14 cellular contexts compared by ENCODE assay signal in genomic region chr1:205689479-205689878, GRCh38. TPM values are rescaled to one million over a fixed set of nuclear protein-coding genes. Genes with fewer than 3 reads are reported as not detected.
DNase-seq lines count a peak whose midpoint lies in the region; ATAC-seq and TF ChIP-seq lines count a peak whose summit lies in the region.
"Had no signal": no experiment of that assay in that cellular context is flagged by ENCODE, and none has a peak within 500 bp of the region (broad histone marks: within the 10 kb centered on the region; RNA-seq: fewer than 3 reads in every experiment).

No MANE protein-coding gene starts in this region.

- H4K91ac ChIP-seq in neuronal stem cell (ENCODE audit: low read depth, low read length, poor library complexity) = no peak overlapping the region

- no peak for DNase-seq in GM23338 (ENCODE audit: low spot score)
- DNase-seq in SJCRH30 = peak; percentile 58 to 73
- DNase-seq in endodermal cell = peak; percentile 70
- DNase-seq in neuronal stem cell (ENCODE audit: low spot score) = peak; percentile 53
- no peak for DNase-seq in activated CD4-positive, alpha-beta T cell treated with anti-CD3 and anti-CD28 coated beads for 4 hours
- no peak for DNase-seq in A172 (ENCODE audit: low spot score)
- no peak for DNase-seq in foreskin fibroblast
- DNase-seq: ACHN, DMS53, IMR-90, NCI-H1105, NCI-H1694 treated with DMSO at 0.1 percent for 48 hours, NCI-H526 treated with DMSO at 0.1 percent for 48 hours had no signal

- no peak overlapping the region for H3K4me3 Mint-ChIP-seq in GM23338
- H3K4me3 Mint-ChIP-seq in endodermal cell = no peak overlapping the region

- H3K27ac ChIP-seq in GM23338 (ENCODE audit: low read depth) (no peak overlapping the region), SJCRH30 (no peak overlapping the region), endodermal cell (ENCODE audit: low read depth, low read length) (peak overlapping the region; percentile 64), neuronal stem cell (replicated peaks; ENCODE audit: low read length) (peak overlapping the region; percentile 20)
- H3K27ac ChIP-seq: RWPE1 had no signal

- WGBS in endodermal cell (ENCODE audit: insufficient coverage in 1 of 2, insufficient read length in 1 of 2), 2 experiments = 65 to 77% methylated on average over 4 to 5 of the region's 5 CpGs
- WGBS in neuronal stem cell (ENCODE audit: extremely low coverage in 2 of 2, insufficient read length in 2 of 2, insufficient replicate concordance in 1 of 2), 2 donors = no CpG with 5 or more reads among the region's 5 CpGs

- no peak overlapping the region for H2BK120ac ChIP-seq in neuronal stem cell (ENCODE audit: low read depth, low read length)

- H3K4me2 ChIP-seq in GM23338 (no peak overlapping the region), neuronal stem cell (ENCODE audit: insufficient read depth, low read length, poor library complexity, severe bottlenecking) (no peak overlapping the region)

- H2BK5ac ChIP-seq in neuronal stem cell (ENCODE audit: low read length) = no peak overlapping the region

- no peaks in the 10 kb centered on the region for H3K36me3 Mint-ChIP-seq in GM23338 (ENCODE audit: low read depth)
- no peaks in the 10 kb centered on the region for H3K36me3 Mint-ChIP-seq in endodermal cell (ENCODE audit: low read depth)

- no peak overlapping the region for H3K14ac ChIP-seq in neuronal stem cell (ENCODE audit: low read length)

- peak; percentile 81 for ATAC-seq in GM23338

- no peak overlapping the region for H2AK5ac ChIP-seq in neuronal stem cell (ENCODE audit: low read depth, low read length)

- H3K27me3 Mint-ChIP-seq in GM23338 (ENCODE audit: insufficient read depth, low read depth, poor library complexity) (peaks cover 16% of the 10 kb centered on the region), endodermal cell (ENCODE audit: insufficient read depth) (no peaks in the 10 kb centered on the region)

- H3K23ac ChIP-seq in neuronal stem cell (ENCODE audit: low read depth, low read length, poor library complexity) = no peak overlapping the region

- H3K4me3 ChIP-seq in GM23338 (no peak overlapping the region), SJCRH30 (no peak overlapping the region), endodermal cell (ENCODE audit: low read length) (no peak overlapping the region), neuronal stem cell (ENCODE audit: low read length in 2 of 2) (no peak overlapping the region), foreskin fibroblast (ENCODE audit: low read depth in 1 of 2, low read length in 2 of 2) (no peak overlapping the region)

- no peak overlapping the region for H4K8ac ChIP-seq in neuronal stem cell (ENCODE audit: low read depth, low read length)

- H3K4ac ChIP-seq in neuronal stem cell (ENCODE audit: low read length) = no peak overlapping the region

- H3K27me3 ChIP-seq in GM23338 (ENCODE audit: insufficient read depth) (no peaks in the 10 kb centered on the region), SJCRH30 (no peaks in the 10 kb centered on the region), endodermal cell (ENCODE audit: control insufficient read depth, insufficient read depth, low read length, poor library complexity, severe bottlenecking) (no peaks in the 10 kb centered on the region), neuronal stem cell (ENCODE audit: control insufficient read depth in 3 of 3, insufficient read depth in 3 of 3, low read depth in 1 of 3, low read length in 3 of 3) (peaks cover 0 to 12% (median 0%) of the 10 kb centered on the region in 3 experiments)

- no peak overlapping the region for H3K27ac Mint-ChIP-seq in GM23338
- peak overlapping the region; percentile 52 for H3K27ac Mint-ChIP-seq in endodermal cell

- no peaks in the 10 kb centered on the region; the same call in 1 of the 2 replicates for H3K9me2 ChIP-seq in GM23338 (ENCODE audit: insufficient read depth)

- H3K4me1 ChIP-seq in GM23338 (ENCODE audit: insufficient read depth) (peaks cover 16% of the 10 kb centered on the region), SJCRH30 (peaks cover 28% of the 10 kb centered on the region), endodermal cell (ENCODE audit: control insufficient read depth, insufficient read depth, low read length) (peaks cover 11% of the 10 kb centered on the region), neuronal stem cell (ENCODE audit: control insufficient read depth in 2 of 2, insufficient read depth in 1 of 2, low read depth in 1 of 2, low read length in 2 of 2) (peaks cover 24% of the 10 kb centered on the region in 2 donors)

- no peaks in the 10 kb centered on the region for H3K79me1 ChIP-seq in neuronal stem cell (ENCODE audit: low read depth, low read length)

- H3K79me2 ChIP-seq in GM23338 (replicated peaks; ENCODE audit: insufficient read depth) = no peaks in the 10 kb centered on the region

- no peak overlapping the region for H2BK15ac ChIP-seq in neuronal stem cell (ENCODE audit: low read length)

- no peaks in the 10 kb centered on the region; the same call in 2 of the 3 replicates for H3K9me3 Mint-ChIP-seq in GM23338
- H3K9me3 Mint-ChIP-seq in endodermal cell = no peaks in the 10 kb centered on the region

- H3K36me3 ChIP-seq in GM23338 (ENCODE audit: insufficient read depth) (no peaks in the 10 kb centered on the region), SJCRH30 (no peaks in the 10 kb centered on the region), endodermal cell (ENCODE audit: control insufficient read depth, insufficient read depth, low read length) (no peaks in the 10 kb centered on the region), neuronal stem cell (replicated peaks in 1 of 2; ENCODE audit: control insufficient read depth in 2 of 2, insufficient read depth in 2 of 2, low read length in 2 of 2) (no peaks in the 10 kb centered on the region)

- H2AFZ ChIP-seq in GM23338 = no peak overlapping the region
- H2AFZ ChIP-seq in neuronal stem cell (ENCODE audit: low read length) = no peak overlapping the region

- H3K18ac ChIP-seq in neuronal stem cell (ENCODE audit: low read length) = no peak overlapping the region

- H3K9me3 ChIP-seq in SJCRH30 (replicated peaks) = no peaks in the 10 kb centered on the region
- no peaks in the 10 kb centered on the region for H3K9me3 ChIP-seq in endodermal cell (ENCODE audit: control insufficient read depth, low read length)
- H3K9me3 ChIP-seq in neuronal stem cell (replicated peaks in 1 of 2; ENCODE audit: control insufficient read depth in 2 of 2, insufficient read depth in 1 of 2, low read depth in 1 of 2, low read length in 2 of 2) = no peaks in the 10 kb centered on the region

- no peak overlapping the region for H3K9ac ChIP-seq in endodermal cell (ENCODE audit: extremely low read depth, low read length, poor library complexity, severe bottlenecking)
- no peak overlapping the region for H3K9ac ChIP-seq in neuronal stem cell (ENCODE audit: low read depth, low read length, poor library complexity)

- H4K20me1 ChIP-seq in GM23338 (replicated peaks; ENCODE audit: insufficient read depth) = no peaks in the 10 kb centered on the region

- H3F3A ChIP-seq in GM23338 (replicated peaks; ENCODE audit: low read depth) = no peaks in the 10 kb centered on the region

- H3K4me1 Mint-ChIP-seq in GM23338 = peaks cover 29% of the 10 kb centered on the region
- H3K4me1 Mint-ChIP-seq in endodermal cell = peaks cover 33% of the 10 kb centered on the region

- no peak overlapping the region for H2BK12ac ChIP-seq in neuronal stem cell (ENCODE audit: low read length)

- TF ChIP-seq CTCF in GM23338 (conservative IDR thresholded peaks at IDR 0.05; ENCODE audit: low read depth in 2 of 2) = no peak
- peak; percentile 41 for TF ChIP-seq CTCF in endodermal cell (conservative IDR thresholded peaks at IDR 0.05)
- no peak for TF ChIP-seq CTCF in foreskin fibroblast (IDR thresholded peaks at IDR 0.05; ENCODE audit: low read depth, low read length)

TF ChIP-seq in GM23338, 12 proteins besides CTCF, POLR2A, EP300 and RAD21 (continues in another document):
- TF ChIP-seq ETS1 (IDR thresholded peaks at IDR 0.05) = no peak

RNA-seq across cellular contexts. Expression of gene SLC45A3, which starts 9.2 kb away (rescaled TPM):
- total RNA-seq in GM23338 (2014; rRNA removed; shearing (Covaris generic)) = 14.4 and 16.0 TPM in 2 replicates
- 4.6 and 4.7 TPM in 2 replicates for polyA plus RNA-seq in GM23338 (2016; fragmentation: Nextera tagmentation; extraction: Ambion mirVana)
- total RNA-seq in SJCRH30 (2014; rRNA removed; shearing (Covaris generic)) = 11.7 and 11.8 TPM in 2 replicates
- 10 to 100 TPM in 1 of 2 donors, 1 to 10 TPM in 1; 7.9 to 10.2 TPM for total RNA-seq in endodermal cell
- polyA plus RNA-seq in endodermal cell (2013, experiment 1 of 2) = 22.4 TPM
- polyA plus RNA-seq in endodermal cell (2013, experiment 2 of 2) = 17.5 TPM
- 8.4 TPM for polyA plus RNA-seq in neuronal stem cell (2013, experiment 1 of 2)
- 8.6 TPM for polyA plus RNA-seq in neuronal stem cell (2013, experiment 2 of 2)
- 11.1 and 13.0 TPM in 2 replicates for total RNA-seq in A172 (2014; rRNA removed; shearing (Covaris generic))

RNA-seq across cellular contexts. Expression of gene ELK4, which starts 57.7 kb away (rescaled TPM):
- total RNA-seq in GM23338 (2014; rRNA removed; shearing (Covaris generic)) = 19.1 and 19.7 TPM in 2 replicates
- polyA plus RNA-seq in GM23338 (2016; fragmentation: Nextera tagmentation; extraction: Ambion mirVana) = 5.1 and 5.2 TPM in 2 replicates
- total RNA-seq in SJCRH30 (2014; rRNA removed; shearing (Covaris generic)) = 26.3 and 32.4 TPM in 2 replicates
- total RNA-seq in endodermal cell = 10 to 100 TPM; 29.6 to 41.6 TPM
- polyA plus RNA-seq in endodermal cell (2013, experiment 1 of 2) = 10.4 TPM
- 12.1 TPM for polyA plus RNA-seq in endodermal cell (2013, experiment 2 of 2)
- 15.5 TPM for polyA plus RNA-seq in neuronal stem cell (2013, experiment 1 of 2)
- polyA plus RNA-seq in neuronal stem cell (2013, experiment 2 of 2) = 15.7 TPM
- 17.7 and 18.4 TPM in 2 replicates for total RNA-seq in A172 (2014; rRNA removed; shearing (Covaris generic))

Comparison
In these comparisons a context has a peak if more than half of its experiments do, and no peak if none do; other contexts are left out.
1. DNase-seq: peak in SJCRH30 (2 of 2), endodermal cell (single experiment) and neuronal stem cell (single experiment); none in GM23338 (single experiment), activated CD4-positive, alpha-beta T cell treated with anti-CD3 and anti-CD28 coated beads for 4 hours (0 of 2), A172 (single experiment) and foreskin fibroblast (0 of 2).
2. H3K27ac ChIP-seq: peak in endodermal cell (single experiment) and neuronal stem cell (single experiment); none in GM23338 (single experiment) and SJCRH30 (single experiment).